In the genomic region with DNA sequence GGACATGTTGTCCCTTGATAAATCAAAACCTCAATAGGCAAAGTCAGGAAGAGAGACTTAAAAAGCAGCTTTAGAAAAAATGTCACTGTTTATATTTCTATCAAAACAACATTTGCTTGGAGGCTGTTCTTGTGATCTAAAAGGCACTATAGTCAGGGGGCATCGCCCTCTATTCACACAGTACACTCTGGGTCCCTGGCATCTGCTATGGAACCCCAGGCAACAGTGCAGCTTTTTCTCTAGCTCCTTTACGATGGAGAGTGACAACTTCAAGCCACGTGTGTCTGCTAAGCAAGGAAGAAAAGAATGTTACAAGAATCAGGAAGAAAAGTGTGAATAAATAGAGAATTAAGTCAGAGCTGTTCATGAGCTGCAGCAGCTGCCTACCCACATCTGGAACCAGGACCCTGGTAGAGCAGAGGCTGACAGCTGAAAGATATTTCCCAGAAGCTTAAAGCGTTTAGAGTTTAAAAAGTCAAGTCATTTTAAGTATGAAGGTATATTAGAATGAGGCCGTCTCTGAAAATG, we compare ENCODE assay signal across 9 cellular contexts. TPM values are rescaled to one million over a fixed set of nuclear protein-coding genes. Genes with fewer than 3 reads are reported as not detected.
DNase-seq lines count a peak whose midpoint lies in the region; ATAC-seq and TF ChIP-seq lines count a peak whose summit lies in the region.
"Had no signal": no experiment of that assay in that cellular context is flagged by ENCODE, and none has a peak within 500 bp of the region (broad histone marks: within the 10 kb centered on the region; RNA-seq: fewer than 3 reads in every experiment).

No MANE protein-coding gene starts in this region.

- BruUV-seq in IMR-90 (replicated peaks; lab: Mats Ljungman, UMichigan) = no TSS peak

- in situ Hi-C loops in IMR-90 (cut with MboI; ENCODE audit: low sequenced_read_pairs) = no loop called here

- H3K14ac ChIP-seq in IMR-90 (replicated peaks; ENCODE audit: low read depth, low read length) = peak overlapping the region; percentile 16; the same call in 1 of the 2 replicates

- H4K20me1 ChIP-seq in IMR-90 (ENCODE audit: insufficient read depth, low read length) = peaks cover 98% of the 10 kb centered on the region

- H2AFZ ChIP-seq in IMR-90 (replicated peaks; ENCODE audit: low read length, poor library complexity) = no peak overlapping the region

- 0% methylated on average over 1 of the region's 5 CpGs; no CpG with 5 or more reads in 1 of the 2 experiments for WGBS in IMR-90 (ENCODE audit: extremely low coverage in 2 of 2, insufficient read length in 1 of 2), 2 experiments
- 82 to 97% methylated on average over 3 to 4 of the region's 5 CpGs for WGBS in mesodermal cell (ENCODE audit: insufficient coverage in 2 of 2), 2 experiments
- WGBS in thyroid gland, 2 donors = 54 to 63% methylated on average over 5 of the region's 5 CpGs

- H3K27me3 ChIP-seq in IMR-90 (ENCODE audit: control insufficient read depth, insufficient read depth, low read length) (no peaks in the 10 kb centered on the region), thyroid gland (no peaks in the 10 kb centered on the region)

- H2BK5ac ChIP-seq in IMR-90 (ENCODE audit: low read depth, low read length, poor library complexity, severe bottlenecking) = peak overlapping the region; percentile 90

- dilution Hi-C loops in IMR-90 (cut with HindIII; ENCODE audit: low sequenced_read_pairs, unreplicated experiment) = no loop called here

- no peak for TF ChIP-seq RAD21 in IMR-90 (IDR thresholded peaks at IDR 0.05; ENCODE audit: low read length)

- peak overlapping the region; percentile 86 for H3K23ac ChIP-seq in IMR-90 (ENCODE audit: low read depth, low read length)

- H3K4ac ChIP-seq in IMR-90 (ENCODE audit: low read depth, low read length) = peak overlapping the region; percentile 7; the same call in 1 of the 2 replicates

- TF ChIP-seq CTCF in IMR-90 (conservative IDR thresholded peaks at IDR 0.05; ENCODE audit: low read depth, low read length) (no peak), thyroid gland (IDR thresholded peaks at IDR 0.05) (no peak)

- H3K9me3 ChIP-seq in IMR-90 (ENCODE audit: control insufficient read depth, insufficient read depth, low read length) (no peaks in the 10 kb centered on the region), mesodermal cell (ENCODE audit: control insufficient read depth, low read length) (no peaks in the 10 kb centered on the region), thyroid gland (no peaks in the 10 kb centered on the region)

- peak overlapping the region; percentile 16; the same call in 1 of the 2 replicates for H2AK5ac ChIP-seq in IMR-90 (ENCODE audit: low read depth, low read length)

- H4K8ac ChIP-seq in IMR-90 (ENCODE audit: low read depth in 2 of 2, low read length in 2 of 2) = 0 out of 4 replicates have a peak overlapping the region, but pooled peaks of 1 of the 2 experiments have one; percentile 2

- peak overlapping the region; percentile 56 for H3K4me2 ChIP-seq in IMR-90 (ENCODE audit: low read depth, low read length)

- no peak overlapping the region for H2AK9ac ChIP-seq in IMR-90 (replicated peaks; ENCODE audit: low read depth, low read length, poor library complexity)

- peaks cover 16% of the 10 kb centered on the region for H3K9me1 ChIP-seq in IMR-90 (ENCODE audit: insufficient read depth, low read length)

- peaks cover 55% of the 10 kb centered on the region for H3K36me3 ChIP-seq in IMR-90 (ENCODE audit: control insufficient read depth, insufficient read depth, low read length)
- peaks cover 51% of the 10 kb centered on the region for H3K36me3 ChIP-seq in mesodermal cell (ENCODE audit: control insufficient read depth, insufficient read depth, low read length)
- no peaks in the 10 kb centered on the region for H3K36me3 ChIP-seq in thyroid gland

- H3K79me1 ChIP-seq in IMR-90 (ENCODE audit: low read depth in 1 of 2, low read length in 2 of 2) = peaks cover 0 to 33% of the 10 kb centered on the region in 2 experiments; a peak in 2 of 4 replicates

- intact Hi-C loops in IMR-90 (cut with micrococcal nuclease) = no loop called here
- intact Hi-C loops in thyroid gland (cut with DNase I) = no loop called here

- H2BK20ac ChIP-seq in IMR-90 (ENCODE audit: low read depth, low read length) = no peak overlapping the region

- no peak overlapping the region for H3K18ac ChIP-seq in IMR-90 (ENCODE audit: low read depth, low read length)

- H4K5ac ChIP-seq in IMR-90 (ENCODE audit: low read depth, low read length) = no peak overlapping the region

- H3K4me1 ChIP-seq in IMR-90 (ENCODE audit: control insufficient read depth, insufficient read depth, low read length) (peaks cover 14% of the 10 kb centered on the region), mesodermal cell (ENCODE audit: control insufficient read depth, insufficient read depth, low read length, poor library complexity, severe bottlenecking) (peaks cover 77% of the 10 kb centered on the region), thyroid gland (peaks cover 24 to 34% of the 10 kb centered on the region in 2 donors)

- ATAC-seq in IMR-90 (ENCODE audit: low read depth) = no peak

- TF ChIP-seq POLR2A in IMR-90 (IDR thresholded peaks at IDR 0.05; ENCODE audit: low read depth, low read length) (no peak), thyroid gland (IDR thresholded peaks at IDR 0.05) (no peak)

- H4K91ac ChIP-seq in IMR-90 (ENCODE audit: insufficient read depth, low read depth, low read length) = no peak overlapping the region

- POLR2A ChIA-PET in IMR-90 (lab: Charles Lee; ENCODE audit: unreplicated experiment) = interaction anchor here (0.7 to 1.1 kb wide), 2 partner anchors 168 to 280 kb away, joined by 3 read pairs; no protein-coding TSS in a partner anchor

- H3K56ac ChIP-seq in IMR-90 (ENCODE audit: extremely low read depth, insufficient read depth, low read length) = peak overlapping the region; percentile 20; the same call in 1 of the 2 replicates

- H3K4me3 ChIP-seq in IMR-90 (ENCODE audit: insufficient read depth, low read depth, low read length) (peak overlapping the region; percentile 23; the same call in 1 of the 2 replicates), mesodermal cell (ENCODE audit: extremely low read depth, insufficient read depth, low read length, poor library complexity, severe bottlenecking) (no peak overlapping the region), thyroid gland (replicated peaks in 1 of 3) (no peak overlapping the region)

- CTCF ChIA-PET in IMR-90 (lab: Yijun Ruan, JAX) = no interaction called here

- H3K27ac ChIP-seq in IMR-90 (ENCODE audit: insufficient read depth, low read length) = peak overlapping the region; percentile 49
- H3K27ac ChIP-seq in mesodermal cell (ENCODE audit: low read depth, low read length, severe bottlenecking) = peak overlapping the region; percentile 16
- H3K27ac ChIP-seq in thyroid gland = peak overlapping the region in 2 of 3 donors; percentile 24 to 53

- no peak overlapping the region for H2BK120ac ChIP-seq in IMR-90 (ENCODE audit: low read depth, low read length)

- no peak overlapping the region for H2BK15ac ChIP-seq in IMR-90 (ENCODE audit: low read depth, low read length)

- DNase-seq in IMR-90 (peak; percentile 36), dermis blood vessel endothelial cell (peak; percentile 22), thyroid gland (no peak), retina (no peak), ureter (ENCODE audit: low spot score) (no peak), DMS 273 (lab: John Stamatoyannopoulos, UW; ENCODE audit: unreplicated experiment) (no peak), NCI-H1436 treated with DMSO at 0.1 percent for 48 hours (lab: John Stamatoyannopoulos, UW) (no peak)

- H3K9ac ChIP-seq in IMR-90 (ENCODE audit: low read depth, low read length) = peak overlapping the region; percentile 12

TF ChIP-seq in IMR-90, 13 proteins besides CTCF, POLR2A, EP300 and RAD21:
- TF ChIP-seq MXI1 (IDR thresholded peaks at IDR 0.05; ENCODE audit: borderline replicate concordance, low read depth, low read length) = peak; percentile 84; the same call in 1 of the 2 replicates
- no peak for TF ChIP-seq CHD1 (IDR thresholded peaks at IDR 0.05; ENCODE audit: low read depth, low read length)

RNA-seq across cellular contexts. Expression of gene RND3, which starts 11.2 kb away (rescaled TPM):
- total RNA-seq in IMR-90 (2012; rRNA removed) (331 and 449 TPM in 2 replicates), dermis blood vessel endothelial cell (53.1 and 66.5 TPM in 2 replicates), thyroid gland (10 to 100 TPM in 2 of 4 donors, 1 to 10 TPM in 2; 7.6 to 16.4 (median 11.4) TPM), ureter (63.5 TPM)
- polyA plus RNA-seq in IMR-90 (2012; rRNA removed) = 111 and 136 TPM in 2 replicates
- 23.5 and 27.4 TPM in 2 replicates for polyA plus RNA-seq in IMR-90 (2012; cell fraction: cytosol; rRNA removed)
- 14.3 and 120 TPM in 2 replicates for polyA plus RNA-seq in IMR-90 (2012; cell fraction: nucleus; rRNA removed; ENCODE audit: low replicate concordance)
- polyA plus RNA-seq in mesodermal cell (2013, experiment 1 of 2) = 41.8 TPM
- polyA plus RNA-seq in mesodermal cell (2013, experiment 2 of 2) = 44.6 TPM
- total RNA-seq: T-helper 2 cell treated with Interferon-gamma antibody and Interleukin-4, amounts not matched to agents 100 ng/mL and 5 ng/mL, for 36 hours had no signal

Comparison
In these comparisons a context has a peak if more than half of its experiments do, and no peak if none do; other contexts are left out.
1. DNase-seq: peak in IMR-90 (single experiment) and dermis blood vessel endothelial cell (single experiment); none in thyroid gland (0 of 2), retina (single experiment), ureter (single experiment), DMS 273 (single experiment) and NCI-H1436 treated with DMSO at 0.1 percent for 48 hours (single experiment).
2. Peak in every context shown above with its lines, with median percentiles within 50 percentile points of each other: H3K27ac ChIP-seq.